In genomic region chr3:129624347-129625070, GRCh38 we compare ENCODE assay signal across 8 cellular contexts. TPM values are rescaled to one million over a fixed set of nuclear protein-coding genes. Genes with fewer than 3 reads are reported as not detected.
DNase-seq lines count a peak whose midpoint lies in the region; ATAC-seq and TF ChIP-seq lines count a peak whose summit lies in the region.
"Had no signal": no experiment of that assay in that cellular context is flagged by ENCODE, and none has a peak within 500 bp of the region (broad histone marks: within the 10 kb centered on the region; RNA-seq: fewer than 3 reads in every experiment).

No MANE protein-coding gene starts in this region.

- H3K36me3 ChIP-seq in adipocyte (ENCODE audit: control insufficient read depth, insufficient read depth, low read length, severe bottlenecking) (no peaks in the 10 kb centered on the region), suprapubic skin (no peaks in the 10 kb centered on the region)

- TF ChIP-seq POLR2A in suprapubic skin (IDR thresholded peaks at IDR 0.05), result no peak

- H3K9me3 ChIP-seq in adipocyte (ENCODE audit: control insufficient read depth, low read length) (no peaks in the 10 kb centered on the region), suprapubic skin (no peaks in the 10 kb centered on the region)

- in situ Hi-C loops in KBM-7 (cut with MboI; ENCODE audit: low pct_unique_long_range_greater_than_20kb, low sequenced_read_pairs), result loop anchor here (25.0 kb wide), 1 partner anchor 313 kb away; no protein-coding TSS in a partner anchor

- no peak for ATAC-seq in left colon

- intact Hi-C loops in left colon (cut with DNase I, micrococcal nuclease), result loop anchor here in 1 of 2 donors (5.0 kb wide), 1 partner anchor 203 kb away; no protein-coding TSS in a partner anchor

- no peak overlapping the region for H3K4me3 ChIP-seq in adipocyte (ENCODE audit: low read length)
- no peak overlapping the region for H3K4me3 ChIP-seq in suprapubic skin

- no peaks in the 10 kb centered on the region for H3K27me3 ChIP-seq in adipocyte (replicated peaks; ENCODE audit: control insufficient read depth, insufficient read depth, low read length)
- H3K27me3 ChIP-seq in suprapubic skin, result no peaks in the 10 kb centered on the region

- peak overlapping the region; percentile 94 for H3K27ac ChIP-seq in suprapubic skin

- TF ChIP-seq EP300 in suprapubic skin (IDR thresholded peaks at IDR 0.05), result no peak

- H3K4me1 ChIP-seq in adipocyte (ENCODE audit: control insufficient read depth, insufficient read depth, low read length), result peaks cover 44% of the 10 kb centered on the region
- H3K4me1 ChIP-seq in suprapubic skin, result peaks cover 73% of the 10 kb centered on the region

- TF ChIP-seq CTCF in suprapubic skin (IDR thresholded peaks at IDR 0.05), result no peak

- WGBS in suprapubic skin, result 64% methylated on average over 11 of the region's 11 CpGs

- DNase-seq in KBM-7 (peak; percentile 69), adipocyte (ENCODE audit: low read depth) (no peak), left colon (peak; percentile 30 to 48), suprapubic skin (ENCODE audit: low spot score in 2 of 2) (peak; percentile 64 to 76), OCI-M2 (lab: John Stamatoyannopoulos, UW; ENCODE audit: unreplicated experiment) (no peak)
- no peak for DNase-seq in activated CD4-positive, alpha-beta T cell treated with anti-CD3 and anti-CD28 coated beads for 1 hour
- DNase-seq in stimulated activated CD4-positive, alpha-beta T cell treated with anti-CD3 and anti-CD28 coated beads, Interleukin-4, amount 100 ng/mL, for 4 hours, result no peak
- DNase-seq: occipital lobe had no signal

- H3K9ac ChIP-seq in adipocyte (ENCODE audit: low read length), result peak overlapping the region; percentile 11

RNA-seq across cellular contexts. Expression of gene PLXND1, which starts 18.0 kb away (rescaled TPM):
- total RNA-seq in left colon (10 to 100 TPM; 16.5 to 38.8 TPM), suprapubic skin (10 to 100 TPM; 19.0 to 51.0 (median 30.8) TPM)

Comparison
In these comparisons a context has a peak if more than half of its experiments do, and no peak if none do; other contexts are left out.
1. DNase-seq: peak in KBM-7 (single experiment), left colon (2 of 2) and suprapubic skin (2 of 2); none in adipocyte (single experiment), activated CD4-positive, alpha-beta T cell treated with anti-CD3 and anti-CD28 coated beads for 1 hour (single experiment), stimulated activated CD4-positive, alpha-beta T cell treated with anti-CD3 and anti-CD28 coated beads, Interleukin-4, amount 100 ng/mL, for 4 hours (0 of 2) and OCI-M2 (single experiment).